1 cellular context compared by ENCODE assay signal in genomic region chr4:24001486-24001885, GRCh38.
TF ChIP-seq lines count a peak whose summit lies in the region.

No MANE protein-coding gene starts in this region.

TF ChIP-seq in GM23338, 12 proteins besides CTCF, POLR2A, EP300 and RAD21 (continued from another document):
- TF ChIP-seq REST (IDR thresholded peaks at IDR 0.05; ENCODE audit: unreplicated experiment) (no peak), ZNF331 (CRISPR knock-in tag; IDR thresholded peaks at IDR 0.05; ENCODE audit: low read depth) (no peak), ZNF114 (CRISPR knock-in tag; IDR thresholded peaks at IDR 0.05) (no peak), JUNB (IDR thresholded peaks at IDR 0.05; ENCODE audit: unreplicated experiment) (no peak), POLR2AphosphoS5 (IDR thresholded peaks at IDR 0.05; ENCODE audit: low read depth) (no peak), STAT1 (IDR thresholded peaks at IDR 0.05; ENCODE audit: unreplicated experiment) (no peak), CREB1 (CRISPR knock-in tag; IDR thresholded peaks at IDR 0.05; ENCODE audit: low read depth) (no peak), EZH2 (IDR thresholded peaks at IDR 0.05; ENCODE audit: low read depth, unreplicated experiment) (no peak), EZH2phosphoT487 (IDR thresholded peaks at IDR 0.05; ENCODE audit: unreplicated experiment) (no peak), NANOG (IDR thresholded peaks at IDR 0.05; ENCODE audit: borderline replicate concordance) (no peak)
